In the genomic region with DNA sequence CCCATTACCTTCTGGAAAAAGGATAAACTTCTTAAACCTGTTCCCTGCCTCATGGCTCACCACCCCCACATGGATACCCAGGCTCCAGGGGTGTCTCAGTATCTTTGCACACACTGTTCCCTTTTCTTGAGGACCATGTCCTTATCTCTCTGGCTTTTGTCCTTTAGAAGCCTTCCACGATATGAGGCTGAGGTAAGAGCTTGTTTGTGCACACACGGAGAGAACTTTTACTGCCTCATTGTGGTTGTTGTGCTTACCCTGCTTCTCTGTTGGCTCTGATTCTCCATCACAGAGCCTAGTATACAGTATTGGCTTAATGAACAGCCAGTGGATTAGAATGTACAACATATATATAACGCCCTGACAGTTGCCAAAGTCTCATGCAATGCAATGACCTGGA, we compare ENCODE assay signal across 24 cellular contexts.
DNase-seq lines count a peak whose midpoint lies in the region; ATAC-seq and TF ChIP-seq lines count a peak whose summit lies in the region.
"Had no signal": no experiment of that assay in that cellular context is flagged by ENCODE, and none has a peak within 500 bp of the region (broad histone marks: within the 10 kb centered on the region; RNA-seq: fewer than 3 reads in every experiment).

No MANE protein-coding gene starts in this region.

- H3K36me3 Mint-ChIP-seq in nephron (ENCODE audit: low read depth), result no peaks in the 10 kb centered on the region

- TF ChIP-seq POLR2A in heart left ventricle (IDR thresholded peaks at IDR 0.05), result no peak

- H3K9me3 Mint-ChIP-seq in nephron, result no peaks in the 10 kb centered on the region
- H3K9me3 Mint-ChIP-seq: activated B cell treated with CpG ODN at 0.5 μM for 24 hours; dendritic cell treated with granulocyte-macrophage colony-stimulating factor and Interleukin-4, amounts not matched to agents 40 ng/mL and 50 ng/mL, for 4 days had no signal

- H3K4me3 ChIP-seq in heart left ventricle, result no peak overlapping the region
- H3K4me3 ChIP-seq in left lung, result no peak overlapping the region
- H3K4me3 ChIP-seq: smooth muscle cell had no signal

- H3K9me3 ChIP-seq in heart left ventricle (no peaks in the 10 kb centered on the region), left lung (no peaks in the 10 kb centered on the region)

- intact Hi-C loops in heart left ventricle (cut with DNase I) (loop anchor here in 1 of 10 donors (10.0 kb wide), 1 partner anchor 112 kb away; no protein-coding TSS in a partner anchor), cardiac septum (cut with DNase I) (no loop called here), left lung (cut with DNase I) (no loop called here)

- peaks cover 6% of the 10 kb centered on the region for H3K27me3 Mint-ChIP-seq in nephron (ENCODE audit: low read depth)
- H3K27me3 Mint-ChIP-seq: activated B cell treated with CpG ODN at 0.5 μM for 24 hours; dendritic cell treated with granulocyte-macrophage colony-stimulating factor and Interleukin-4, amounts not matched to agents 40 ng/mL and 50 ng/mL, for 4 days had no signal

- ATAC-seq in heart left ventricle (peak; percentile 46 to 73 (median 61)), HG03175 (IDR thresholded peaks at IDR 0.05; ENCODE audit: unreplicated experiment) (no peak), left lung (no peak)
- ATAC-seq: activated naive CD4-positive, alpha-beta T cell treated with anti-CD3 and anti-CD28 coated beads, Interleukin-2, amount 50 U/mL, for 72 hours had no signal

- 44 to 58% (median 54%) methylated on average over 3 of the region's 3 CpGs for WGBS in heart left ventricle, 4 donors

- H3K36me3 ChIP-seq in heart left ventricle (no peaks in the 10 kb centered on the region), left lung (no peaks in the 10 kb centered on the region)

- TF ChIP-seq CTCF in heart left ventricle (IDR thresholded peaks at IDR 0.05), result no peak
- TF ChIP-seq CTCF in nephron (IDR thresholded peaks at IDR 0.05; ENCODE audit: unreplicated experiment in 3 of 3), result no peak
- TF ChIP-seq CTCF in left lung (IDR thresholded peaks at IDR 0.05), result no peak

- no peak for DNase-seq in heart left ventricle
- no peak for DNase-seq in cardiac septum (ENCODE audit: low spot score)
- peak; percentile 20 for DNase-seq in NCI-H748 treated with DMSO at 0.1 percent for 48 hours (lab: John Stamatoyannopoulos, UW)
- no peak for DNase-seq in SIG-M5 treated with dmso at 0.1 percent for 504 hours (lab: John Stamatoyannopoulos, UW; ENCODE audit: unreplicated experiment)
- DNase-seq in left lung, result no peak
- DNase-seq: activated B cell treated with CpG ODN at 0.5 μM for 24 hours; activated CD4-positive, alpha-beta T cell treated with anti-CD3 and anti-CD28 coated beads, Interleukin-2, amount 50 U/mL, for 4 hours; activated CD8-positive, alpha-beta memory T cell treated with anti-CD3 and anti-CD28 coated beads, Interleukin-2, amount 50 U/mL, for 48 hours; aorta; mammary epithelial cell; NCI-H1694 treated with DMSO at 0.1 percent for 48 hours; occipital lobe; OCI-M1; stimulated activated CD4-positive, alpha-beta T cell treated with anti-CD3 and anti-CD28 coated beads, Interleukin-2, amount 100 ng/mL, for 24 hours; substantia nigra; SW 1271; T1000 had no signal

- H3K4me3 Mint-ChIP-seq in nephron, result no peak overlapping the region
- H3K4me3 Mint-ChIP-seq: activated B cell treated with CpG ODN at 0.5 μM for 24 hours; dendritic cell treated with granulocyte-macrophage colony-stimulating factor and Interleukin-4, amounts not matched to agents 40 ng/mL and 50 ng/mL, for 4 days had no signal

- H3K27ac ChIP-seq in heart left ventricle (peak overlapping the region in 3 of 12 donors; percentile 4 to 39 (median 13)), left lung (no peak overlapping the region)
- H3K27ac ChIP-seq: C4-2B, KMS-11 had no signal

- H3K4me1 ChIP-seq in heart left ventricle, result peaks cover 0 to 44% (median 23%) of the 10 kb centered on the region in 12 donors
- peaks cover 0 to 2% of the 10 kb centered on the region in 2 donors for H3K4me1 ChIP-seq in left lung

- peak overlapping the region in 2 of 3 experiments; percentile 29 to 38 for H3K27ac Mint-ChIP-seq in nephron
- H3K27ac Mint-ChIP-seq: activated B cell treated with CpG ODN at 0.5 μM for 24 hours; activated naive CD4-positive, alpha-beta T cell treated with anti-CD3 and anti-CD28 coated beads, Interleukin-2, amount 50 U/mL, for 72 hours; dendritic cell treated with granulocyte-macrophage colony-stimulating factor and Interleukin-4, amounts not matched to agents 40 ng/mL and 50 ng/mL, for 4 days had no signal

- H3K4me1 Mint-ChIP-seq in nephron, result peaks cover 13% of the 10 kb centered on the region

- H3K27me3 ChIP-seq in heart left ventricle, result no peaks in the 10 kb centered on the region
- H3K27me3 ChIP-seq in left lung, result no peaks in the 10 kb centered on the region

Comparison
In these comparisons a context has a peak if more than half of its experiments do, and no peak if none do; other contexts are left out.
1. ATAC-seq: peak in heart left ventricle (4 of 4); none in HG03175 (single experiment) and left lung (single experiment).